Comparison of ENCODE assay signal across 10 cellular contexts in genomic region chr17:77602062-77602746, GRCh38.
DNase-seq lines count a peak whose midpoint lies in the region; ATAC-seq and TF ChIP-seq lines count a peak whose summit lies in the region.
"Had no signal": no experiment of that assay in that cellular context is flagged by ENCODE, and none has a peak within 500 bp of the region (broad histone marks: within the 10 kb centered on the region; RNA-seq: fewer than 3 reads in every experiment).

No MANE protein-coding gene starts in this region.

- 0 out of 2 replicates have a peak, but pooled peaks cover 5% of the 10 kb centered on the region for H3F3A ChIP-seq in GM23248 (ENCODE audit: insufficient read depth)
- peaks cover 4% of the 10 kb centered on the region for H3F3A ChIP-seq in smooth muscle cell (ENCODE audit: low read depth)

- TF ChIP-seq CTCF in brain microvascular endothelial cell (IDR thresholded peaks at IDR 0.05; ENCODE audit: low read depth, low read length, missing control alignments) (no peak), right atrium auricular region (IDR thresholded peaks at IDR 0.05) (no peak), smooth muscle cell (IDR thresholded peaks at IDR 0.05; ENCODE audit: borderline replicate concordance, insufficient read depth, poor library complexity, severe bottlenecking) (no peak)

- DNase-seq in GM23248: peak; percentile 83
- peak; percentile 48 for DNase-seq in brain microvascular endothelial cell
- DNase-seq in right atrium auricular region (ENCODE audit: low spot score): peak; percentile 89
- peak; percentile 41 for DNase-seq in smooth muscle cell (lab: John Stamatoyannopoulos, UW; ENCODE audit: unreplicated experiment)
- DNase-seq in NCI-H1105 treated with DMSO at 0.1 percent for 48 hours (lab: John Stamatoyannopoulos, UW): no peak
- no peak for DNase-seq in NCI-H2196 (lab: John Stamatoyannopoulos, UW; ENCODE audit: unreplicated experiment)
- DNase-seq: DMS79; stimulated activated CD4-positive, alpha-beta T cell treated with anti-CD3 and anti-CD28 coated beads, Interleukin-15, amount 100 ng/mL, for 24 hours had no signal

- H3K4me1 ChIP-seq in GM23248 (ENCODE audit: insufficient read depth) (peaks cover 14% of the 10 kb centered on the region), right atrium auricular region (peaks cover 0 to 43% of the 10 kb centered on the region in 2 donors), smooth muscle cell (ENCODE audit: low read depth) (peaks cover 11% of the 10 kb centered on the region)

- H3K9ac ChIP-seq in GM23248 (peak overlapping the region; percentile 14; the same call in 1 of the 2 replicates), smooth muscle cell (ENCODE audit: low read depth) (peak overlapping the region; percentile 34)

- no peaks in the 10 kb centered on the region for H3K9me2 ChIP-seq in GM23248 (ENCODE audit: insufficient read depth)

- H2AFZ ChIP-seq in GM23248 (peak overlapping the region; percentile 3), smooth muscle cell (ENCODE audit: low read depth) (no peak overlapping the region)

- in situ Hi-C loops in GM23248 (cut with MboI): no loop called here
- in situ Hi-C loops in brain microvascular endothelial cell (cut with HindIII; ENCODE audit: low pct_ligation_motif_present, low sequenced_read_pairs): no loop called here

- H3K79me2 ChIP-seq in GM23248 (ENCODE audit: insufficient read depth): no peaks in the 10 kb centered on the region
- H3K79me2 ChIP-seq in smooth muscle cell (ENCODE audit: low read depth): no peaks in the 10 kb centered on the region

- H3K27ac ChIP-seq in GM23248 (peak overlapping the region; percentile 37), brain microvascular endothelial cell (no peak overlapping the region), right atrium auricular region (peak overlapping the region; percentile 92 to 99), smooth muscle cell (ENCODE audit: low read depth) (peak overlapping the region; percentile 85)

- 7% methylated on average over 11 of the region's 11 CpGs for WGBS in GM23248 (ENCODE audit: low coverage in 1 of 2, low lambda C conversion rate in 2 of 2, missing lambda C conversion rate in 2 of 2), 2 experiments
- 29% methylated on average over 11 of the region's 11 CpGs for WGBS in smooth muscle cell (ENCODE audit: low lambda C conversion rate)

- peak overlapping the region; percentile 29 for H3K4me2 ChIP-seq in GM23248 (ENCODE audit: unreplicated experiment)
- peak overlapping the region; percentile 53 for H3K4me2 ChIP-seq in smooth muscle cell

- H3K4me3 ChIP-seq in GM23248: no peak overlapping the region; the same call in 1 of the 2 replicates
- no peak overlapping the region for H3K4me3 ChIP-seq in brain microvascular endothelial cell (ENCODE audit: low read depth, low read length)
- H3K4me3 ChIP-seq in right atrium auricular region: no peak overlapping the region
- no peak overlapping the region for H3K4me3 ChIP-seq in smooth muscle cell

- H3K36me3 ChIP-seq in GM23248 (ENCODE audit: low read depth) (no peaks in the 10 kb centered on the region), brain microvascular endothelial cell (replicated peaks) (no peaks in the 10 kb centered on the region), right atrium auricular region (no peaks in the 10 kb centered on the region), smooth muscle cell (ENCODE audit: low read depth) (no peaks in the 10 kb centered on the region)

- peaks cover 17% of the 10 kb centered on the region for H3K27me3 ChIP-seq in GM23248 (replicated peaks; ENCODE audit: insufficient read depth)
- no peaks in the 10 kb centered on the region for H3K27me3 ChIP-seq in brain microvascular endothelial cell (replicated peaks)
- no peaks in the 10 kb centered on the region for H3K27me3 ChIP-seq in right atrium auricular region
- H3K27me3 ChIP-seq in smooth muscle cell (ENCODE audit: low read depth): no peaks in the 10 kb centered on the region

- ATAC-seq in GM21825 (IDR thresholded peaks at IDR 0.05; ENCODE audit: unreplicated experiment) (no peak), HG02973 (IDR thresholded peaks at IDR 0.05; ENCODE audit: unreplicated experiment) (no peak)

- H3K9me3 ChIP-seq in GM23248 (ENCODE audit: low read depth): no peaks in the 10 kb centered on the region
- no peaks in the 10 kb centered on the region for H3K9me3 ChIP-seq in right atrium auricular region
- H3K9me3 ChIP-seq in smooth muscle cell (replicated peaks; ENCODE audit: low read depth): no peaks in the 10 kb centered on the region

- no peaks in the 10 kb centered on the region for H4K20me1 ChIP-seq in GM23248 (ENCODE audit: insufficient read depth)
- no peaks in the 10 kb centered on the region for H4K20me1 ChIP-seq in smooth muscle cell (ENCODE audit: low read depth)

Comparison
In these comparisons a context has a peak if more than half of its experiments do, and no peak if none do; other contexts are left out.
1. DNase-seq: peak in GM23248 (single experiment), brain microvascular endothelial cell (single experiment), right atrium auricular region (single experiment) and smooth muscle cell (single experiment); none in NCI-H1105 treated with DMSO at 0.1 percent for 48 hours (single experiment) and NCI-H2196 (single experiment).